ENCODE assay signal across 29 cellular contexts in the genomic region with DNA sequence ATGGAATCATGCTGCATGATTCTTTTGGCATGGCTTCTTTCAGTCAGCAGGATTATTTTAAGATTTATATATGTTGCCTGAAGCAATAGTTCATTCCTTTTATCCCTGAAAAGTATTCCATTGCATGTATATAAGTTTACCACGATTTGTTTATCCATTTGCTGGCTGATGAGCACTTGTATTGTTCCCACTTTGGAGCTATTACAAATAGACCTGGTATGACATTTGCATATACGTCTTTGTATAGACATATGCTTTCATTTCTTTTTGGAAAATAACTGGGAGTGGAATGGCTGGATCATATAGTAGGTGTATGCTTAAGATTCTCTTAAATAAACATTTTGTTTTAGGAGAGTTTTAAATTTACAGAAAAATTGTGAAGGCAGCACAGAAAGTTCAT.
"Had no signal": no experiment of that assay in that cellular context is flagged by ENCODE, and none has a peak within 500 bp of the region (broad histone marks: within the 10 kb centered on the region; RNA-seq: fewer than 3 reads in every experiment).

No MANE protein-coding gene starts in this region.

- DNase-seq: activated CD4-positive, alpha-beta T cell treated with anti-CD3 and anti-CD28 coated beads for 1 hour; activated CD4-positive, alpha-beta T cell treated with anti-CD3 and anti-CD28 coated beads for 4 hours; activated CD4-positive, alpha-beta T cell treated with anti-CD3 and anti-CD28 coated beads, Interleukin-2, amount 50 U/mL, for 1 hour; activated CD4-positive, alpha-beta T cell treated with anti-CD3 and anti-CD28 coated beads, Interleukin-2, amount 50 U/mL, for 48 hours; activated CD8-positive, alpha-beta memory T cell treated with anti-CD3 and anti-CD28 coated beads for 24 hours; activated CD8-positive, alpha-beta T cell treated with anti-CD3 and anti-CD28 coated beads for 36 hours; activated effector memory CD4-positive, alpha-beta T cell treated with Interleukin-2 at 50 U/mL for 16 hours; activated gamma-delta T cell treated with Interleukin-2 at 50 U/mL for 16 hours; activated naive CD4-positive, alpha-beta T cell treated with anti-CD3 and anti-CD28 coated beads, Interleukin-2, amount 50 U/mL, for 16 hours; activated naive CD4-positive, alpha-beta T cell treated with Interleukin-2 at 50 U/mL for 16 hours; activated T-cell treated with anti-CD3 and anti-CD28 coated beads, Interleukin-2, amount 50 U/mL, for 4 hours; amniotic stem cell; anterior cingulate cortex; brain microvascular endothelial cell; central memory CD4-positive, alpha-beta T cell; cerebellar nuclear complex; colonic mucosa; effector CD8-positive, alpha-beta T cell; foreskin fibroblast; gastrocnemius medialis; glutamatergic neuron; heart left ventricle; T-helper 2 cell had no signal

- H3K9me3 Mint-ChIP-seq: activated CD8-positive, alpha-beta T cell treated with anti-CD3 and anti-CD28 coated beads for 36 hours; activated T-cell treated with anti-CD3 and anti-CD28 coated beads, Interleukin-2, amount 50 U/mL, for 4 hours; activated T-helper 17 cell treated with anti-CD3 and anti-CD28 coated beads, Interleukin-2, amount 50 U/mL, for 72 hours; WTC11 had no signal

- H3K4me1 Mint-ChIP-seq: activated T-helper 17 cell treated with anti-CD3 and anti-CD28 coated beads, Interleukin-2, amount 50 U/mL, for 72 hours; WTC11 had no signal

- H3K9me3 ChIP-seq: colonic mucosa, gastrocnemius medialis, heart left ventricle had no signal

- H3K4me1 ChIP-seq: colonic mucosa, gastrocnemius medialis had no signal

- H3K27ac Mint-ChIP-seq: activated CD8-positive, alpha-beta T cell treated with anti-CD3 and anti-CD28 coated beads for 36 hours; activated naive CD8-positive, alpha-beta T cell; activated T-helper 17 cell treated with anti-CD3 and anti-CD28 coated beads, Interleukin-2, amount 50 U/mL, for 72 hours; WTC11 had no signal

- H3K36me3 Mint-ChIP-seq: activated naive CD8-positive, alpha-beta T cell; WTC11 had no signal

- H3K27me3 Mint-ChIP-seq: activated CD8-positive, alpha-beta T cell treated with anti-CD3 and anti-CD28 coated beads for 36 hours; activated naive CD8-positive, alpha-beta T cell; activated T-helper 17 cell treated with anti-CD3 and anti-CD28 coated beads, Interleukin-2, amount 50 U/mL, for 72 hours had no signal

- H3K27me3 ChIP-seq: brain microvascular endothelial cell, cardiac muscle cell, colonic mucosa, gastrocnemius medialis, heart left ventricle had no signal

- H3K27ac ChIP-seq: brain microvascular endothelial cell, cardiac muscle cell, colonic mucosa, gastrocnemius medialis, heart left ventricle, VCaP had no signal

- H3K4me3 ChIP-seq: cardiac muscle cell, colonic mucosa, gastrocnemius medialis, heart left ventricle had no signal

- H3K36me3 ChIP-seq: brain microvascular endothelial cell, cardiac muscle cell, colonic mucosa, gastrocnemius medialis, heart left ventricle had no signal

- ATAC-seq: activated CD8-positive, alpha-beta T cell treated with anti-CD3 and anti-CD28 coated beads for 36 hours; activated T-cell treated with anti-CD3 and anti-CD28 coated beads, Interleukin-2, amount 50 U/mL, for 4 hours; activated T-helper 17 cell treated with anti-CD3 and anti-CD28 coated beads, Interleukin-2, amount 50 U/mL, for 72 hours; esophagus mucosa; gastrocnemius medialis; heart left ventricle; WTC11 had no signal

- H3K4me3 Mint-ChIP-seq: activated CD8-positive, alpha-beta T cell treated with anti-CD3 and anti-CD28 coated beads for 36 hours; activated naive CD8-positive, alpha-beta T cell; activated T-cell treated with anti-CD3 and anti-CD28 coated beads, Interleukin-2, amount 50 U/mL, for 4 hours; activated T-helper 17 cell treated with anti-CD3 and anti-CD28 coated beads, Interleukin-2, amount 50 U/mL, for 72 hours; WTC11 had no signal
